In the genomic region with DNA sequence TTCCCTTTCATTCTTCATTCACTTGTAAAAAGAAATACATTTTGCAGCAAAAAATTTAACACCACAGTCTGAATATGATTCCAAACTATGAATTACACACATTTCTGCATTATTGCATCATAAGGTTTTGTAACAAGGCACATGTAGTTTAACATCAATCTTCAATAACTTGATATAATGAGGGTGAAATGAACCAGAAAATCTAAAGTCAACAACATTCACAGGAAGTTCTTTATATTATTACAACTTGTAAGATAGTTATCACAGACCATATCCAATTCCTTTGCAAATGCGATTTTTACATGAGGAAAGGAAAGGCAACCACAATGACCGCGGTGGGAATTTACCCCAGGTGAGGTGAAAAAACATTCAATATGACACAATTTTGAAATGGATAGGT, we compare ENCODE assay signal across 1 cellular context.
TF ChIP-seq lines count a peak whose summit lies in the region.

No MANE protein-coding gene starts in this region.

TF ChIP-seq in K562, 482 proteins besides CTCF, POLR2A, EP300 and RAD21 (continues in another document):
- TF ChIP-seq, protein P1, sequence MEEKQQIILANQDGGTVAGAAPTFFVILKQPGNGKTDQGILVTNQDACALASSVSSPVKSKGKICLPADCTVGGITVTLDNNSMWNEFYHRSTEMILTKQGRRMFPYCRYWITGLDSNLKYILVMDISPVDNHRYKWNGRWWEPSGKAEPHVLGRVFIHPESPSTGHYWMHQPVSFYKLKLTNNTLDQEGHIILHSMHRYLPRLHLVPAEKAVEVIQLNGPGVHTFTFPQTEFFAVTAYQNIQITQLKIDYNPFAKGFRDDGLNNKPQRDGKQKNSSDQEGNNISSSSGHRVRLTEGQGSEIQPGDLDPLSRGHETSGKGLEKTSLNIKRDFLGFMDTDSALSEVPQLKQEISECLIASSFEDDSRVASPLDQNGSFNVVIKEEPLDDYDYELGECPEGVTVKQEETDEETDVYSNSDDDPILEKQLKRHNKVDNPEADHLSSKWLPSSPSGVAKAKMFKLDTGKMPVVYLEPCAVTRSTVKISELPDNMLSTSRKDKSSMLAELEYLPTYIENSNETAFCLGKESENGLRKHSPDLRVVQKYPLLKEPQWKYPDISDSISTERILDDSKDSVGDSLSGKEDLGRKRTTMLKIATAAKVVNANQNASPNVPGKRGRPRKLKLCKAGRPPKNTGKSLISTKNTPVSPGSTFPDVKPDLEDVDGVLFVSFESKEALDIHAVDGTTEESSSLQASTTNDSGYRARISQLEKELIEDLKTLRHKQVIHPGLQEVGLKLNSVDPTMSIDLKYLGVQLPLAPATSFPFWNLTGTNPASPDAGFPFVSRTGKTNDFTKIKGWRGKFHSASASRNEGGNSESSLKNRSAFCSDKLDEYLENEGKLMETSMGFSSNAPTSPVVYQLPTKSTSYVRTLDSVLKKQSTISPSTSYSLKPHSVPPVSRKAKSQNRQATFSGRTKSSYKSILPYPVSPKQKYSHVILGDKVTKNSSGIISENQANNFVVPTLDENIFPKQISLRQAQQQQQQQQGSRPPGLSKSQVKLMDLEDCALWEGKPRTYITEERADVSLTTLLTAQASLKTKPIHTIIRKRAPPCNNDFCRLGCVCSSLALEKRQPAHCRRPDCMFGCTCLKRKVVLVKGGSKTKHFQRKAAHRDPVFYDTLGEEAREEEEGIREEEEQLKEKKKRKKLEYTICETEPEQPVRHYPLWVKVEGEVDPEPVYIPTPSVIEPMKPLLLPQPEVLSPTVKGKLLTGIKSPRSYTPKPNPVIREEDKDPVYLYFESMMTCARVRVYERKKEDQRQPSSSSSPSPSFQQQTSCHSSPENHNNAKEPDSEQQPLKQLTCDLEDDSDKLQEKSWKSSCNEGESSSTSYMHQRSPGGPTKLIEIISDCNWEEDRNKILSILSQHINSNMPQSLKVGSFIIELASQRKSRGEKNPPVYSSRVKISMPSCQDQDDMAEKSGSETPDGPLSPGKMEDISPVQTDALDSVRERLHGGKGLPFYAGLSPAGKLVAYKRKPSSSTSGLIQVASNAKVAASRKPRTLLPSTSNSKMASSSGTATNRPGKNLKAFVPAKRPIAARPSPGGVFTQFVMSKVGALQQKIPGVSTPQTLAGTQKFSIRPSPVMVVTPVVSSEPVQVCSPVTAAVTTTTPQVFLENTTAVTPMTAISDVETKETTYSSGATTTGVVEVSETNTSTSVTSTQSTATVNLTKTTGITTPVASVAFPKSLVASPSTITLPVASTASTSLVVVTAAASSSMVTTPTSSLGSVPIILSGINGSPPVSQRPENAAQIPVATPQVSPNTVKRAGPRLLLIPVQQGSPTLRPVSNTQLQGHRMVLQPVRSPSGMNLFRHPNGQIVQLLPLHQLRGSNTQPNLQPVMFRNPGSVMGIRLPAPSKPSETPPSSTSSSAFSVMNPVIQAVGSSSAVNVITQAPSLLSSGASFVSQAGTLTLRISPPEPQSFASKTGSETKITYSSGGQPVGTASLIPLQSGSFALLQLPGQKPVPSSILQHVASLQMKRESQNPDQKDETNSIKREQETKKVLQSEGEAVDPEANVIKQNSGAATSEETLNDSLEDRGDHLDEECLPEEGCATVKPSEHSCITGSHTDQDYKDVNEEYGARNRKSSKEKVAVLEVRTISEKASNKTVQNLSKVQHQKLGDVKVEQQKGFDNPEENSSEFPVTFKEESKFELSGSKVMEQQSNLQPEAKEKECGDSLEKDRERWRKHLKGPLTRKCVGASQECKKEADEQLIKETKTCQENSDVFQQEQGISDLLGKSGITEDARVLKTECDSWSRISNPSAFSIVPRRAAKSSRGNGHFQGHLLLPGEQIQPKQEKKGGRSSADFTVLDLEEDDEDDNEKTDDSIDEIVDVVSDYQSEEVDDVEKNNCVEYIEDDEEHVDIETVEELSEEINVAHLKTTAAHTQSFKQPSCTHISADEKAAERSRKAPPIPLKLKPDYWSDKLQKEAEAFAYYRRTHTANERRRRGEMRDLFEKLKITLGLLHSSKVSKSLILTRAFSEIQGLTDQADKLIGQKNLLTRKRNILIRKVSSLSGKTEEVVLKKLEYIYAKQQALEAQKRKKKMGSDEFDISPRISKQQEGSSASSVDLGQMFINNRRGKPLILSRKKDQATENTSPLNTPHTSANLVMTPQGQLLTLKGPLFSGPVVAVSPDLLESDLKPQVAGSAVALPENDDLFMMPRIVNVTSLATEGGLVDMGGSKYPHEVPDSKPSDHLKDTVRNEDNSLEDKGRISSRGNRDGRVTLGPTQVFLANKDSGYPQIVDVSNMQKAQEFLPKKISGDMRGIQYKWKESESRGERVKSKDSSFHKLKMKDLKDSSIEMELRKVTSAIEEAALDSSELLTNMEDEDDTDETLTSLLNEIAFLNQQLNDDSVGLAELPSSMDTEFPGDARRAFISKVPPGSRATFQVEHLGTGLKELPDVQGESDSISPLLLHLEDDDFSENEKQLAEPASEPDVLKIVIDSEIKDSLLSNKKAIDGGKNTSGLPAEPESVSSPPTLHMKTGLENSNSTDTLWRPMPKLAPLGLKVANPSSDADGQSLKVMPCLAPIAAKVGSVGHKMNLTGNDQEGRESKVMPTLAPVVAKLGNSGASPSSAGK (IDR thresholded peaks at IDR 0.05), result peak; percentile 44; the same call in 1 of the 2 replicates
- no peak for TF ChIP-seq RBM34 (IDR thresholded peaks at IDR 0.05; ENCODE audit: borderline replicate concordance, insufficient read depth, low read length)
- TF ChIP-seq ZFP36 (IDR thresholded peaks at IDR 0.05; ENCODE audit: low read depth, low read length, partially characterized antibody), result no peak
- no peak for TF ChIP-seq CEBPG (CRISPR knock-in tag; IDR thresholded peaks at IDR 0.05)
- TF ChIP-seq CEBPG (tag; conservative IDR thresholded peaks at IDR 0.05 in 1 of 2, IDR thresholded peaks at IDR 0.05 in 1 of 2), result peak; percentile 98 to 99
- TF ChIP-seq ZBTB1 (CRISPR knock-in tag; IDR thresholded peaks at IDR 0.05; ENCODE audit: borderline replicate concordance, low read depth), result no peak
- no peak for TF ChIP-seq ZNF174 (CRISPR knock-in tag; IDR thresholded peaks at IDR 0.05)
- TF ChIP-seq, protein P2, sequence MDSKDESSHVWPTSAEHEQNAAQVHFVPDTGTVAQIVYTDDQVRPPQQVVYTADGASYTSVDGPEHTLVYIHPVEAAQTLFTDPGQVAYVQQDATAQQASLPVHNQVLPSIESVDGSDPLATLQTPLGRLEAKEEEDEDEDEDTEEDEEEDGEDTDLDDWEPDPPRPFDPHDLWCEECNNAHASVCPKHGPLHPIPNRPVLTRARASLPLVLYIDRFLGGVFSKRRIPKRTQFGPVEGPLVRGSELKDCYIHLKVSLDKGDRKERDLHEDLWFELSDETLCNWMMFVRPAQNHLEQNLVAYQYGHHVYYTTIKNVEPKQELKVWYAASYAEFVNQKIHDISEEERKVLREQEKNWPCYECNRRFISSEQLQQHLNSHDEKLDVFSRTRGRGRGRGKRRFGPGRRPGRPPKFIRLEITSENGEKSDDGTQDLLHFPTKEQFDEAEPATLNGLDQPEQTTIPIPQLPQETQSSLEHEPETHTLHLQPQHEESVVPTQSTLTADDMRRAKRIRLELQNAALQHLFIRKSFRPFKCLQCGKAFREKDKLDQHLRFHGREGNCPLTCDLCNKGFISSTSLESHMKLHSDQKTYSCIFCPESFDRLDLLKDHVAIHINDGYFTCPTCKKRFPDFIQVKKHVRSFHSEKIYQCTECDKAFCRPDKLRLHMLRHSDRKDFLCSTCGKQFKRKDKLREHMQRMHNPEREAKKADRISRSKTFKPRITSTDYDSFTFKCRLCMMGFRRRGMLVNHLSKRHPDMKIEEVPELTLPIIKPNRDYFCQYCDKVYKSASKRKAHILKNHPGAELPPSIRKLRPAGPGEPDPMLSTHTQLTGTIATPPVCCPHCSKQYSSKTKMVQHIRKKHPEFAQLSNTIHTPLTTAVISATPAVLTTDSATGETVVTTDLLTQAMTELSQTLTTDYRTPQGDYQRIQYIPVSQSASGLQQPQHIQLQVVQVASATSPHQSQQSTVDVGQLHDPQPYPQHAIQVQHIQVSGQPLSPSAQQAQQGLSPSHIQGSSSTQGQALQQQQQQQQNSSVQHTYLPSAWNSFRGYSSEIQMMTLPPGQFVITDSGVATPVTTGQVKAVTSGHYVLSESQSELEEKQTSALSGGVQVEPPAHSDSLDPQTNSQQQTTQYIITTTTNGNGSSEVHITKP (IDR thresholded peaks at IDR 0.05; ENCODE audit: partially characterized antibody), result no peak
- TF ChIP-seq STAT5A (IDR thresholded peaks at IDR 0.05; ENCODE audit: borderline replicate concordance, low read length), result no peak
- TF ChIP-seq GATAD2A (IDR thresholded peaks at IDR 0.05), result no peak
- TF ChIP-seq SMAD4 (CRISPR knock-in tag; conservative IDR thresholded peaks at IDR 0.05), result no peak
- no peak for TF ChIP-seq ZBTB7A (IDR thresholded peaks at IDR 0.05; ENCODE audit: borderline replicate concordance, control insufficient read depth, low read depth, low read length)
- TF ChIP-seq ZNF143 (CRISPR knock-in tag; IDR thresholded peaks at IDR 0.05), result no peak
- no peak for TF ChIP-seq PREB (CRISPR knock-in tag; IDR thresholded peaks at IDR 0.05)
- no peak for TF ChIP-seq HLTF (IDR thresholded peaks at IDR 0.05)
- no peak for TF ChIP-seq BRF1 (IDR thresholded peaks at IDR 0.05; ENCODE audit: borderline replicate concordance, extremely low read depth, insufficient read length)
- TF ChIP-seq IRF9 (tag; IDR thresholded peaks at IDR 0.05), result peak; percentile 73
- TF ChIP-seq CEBPB (tag; IDR thresholded peaks at IDR 0.05), result peak; percentile 92
- TF ChIP-seq FOXA3 (CRISPR knock-in tag; conservative IDR thresholded peaks at IDR 0.05 in 1 of 2, IDR thresholded peaks at IDR 0.05 in 1 of 2), result peak in 1 of 2 experiments; percentile 56; a peak in 2 of 4 replicates
- no peak for TF ChIP-seq RBBP5 (IDR thresholded peaks at IDR 0.05; ENCODE audit: borderline replicate concordance, insufficient read depth, low read length, poor library complexity, severe bottlenecking)
- TF ChIP-seq MEIS2 (IDR thresholded peaks at IDR 0.05; ENCODE audit: partially characterized antibody), result peak; percentile 11
- no peak for TF ChIP-seq ZNF431 (CRISPR knock-in tag; IDR thresholded peaks at IDR 0.05)
- no peak for TF ChIP-seq SPI1 (IDR thresholded peaks at IDR 0.05; ENCODE audit: borderline replicate concordance, low read depth, low read length)
- TF ChIP-seq CREB5 (CRISPR knock-in tag; IDR thresholded peaks at IDR 0.05), result no peak
- no peak for TF ChIP-seq POLR2AphosphoS5 (IDR thresholded peaks at IDR 0.05; ENCODE audit: control insufficient read depth, insufficient read depth, low read depth, low read length)
- TF ChIP-seq ZNF134 (CRISPR knock-in tag; conservative IDR thresholded peaks at IDR 0.05), result no peak
- no peak for TF ChIP-seq SMAD2 (IDR thresholded peaks at IDR 0.05; ENCODE audit: low read depth, low read length)
- TF ChIP-seq NCOA1 (IDR thresholded peaks at IDR 0.05; ENCODE audit: low read depth), result no peak
- no peak for TF ChIP-seq OTX1 (CRISPR knock-in tag; IDR thresholded peaks at IDR 0.05)
- no peak for TF ChIP-seq PTTG1 (tag; IDR thresholded peaks at IDR 0.05; ENCODE audit: low read depth)
- no peak for TF ChIP-seq TGIF2 (CRISPR knock-in tag; IDR thresholded peaks at IDR 0.05)
- TF ChIP-seq ETS1 (conservative IDR thresholded peaks at IDR 0.05; ENCODE audit: control insufficient read depth, low read depth, low read length), result no peak
- TF ChIP-seq ATF7 (IDR thresholded peaks at IDR 0.05), result peak; percentile 50; the same call in 1 of the 2 replicates
- no peak for TF ChIP-seq ZNF511 (CRISPR knock-in tag; IDR thresholded peaks at IDR 0.05)
- TF ChIP-seq HEY1 (CRISPR knock-in tag; IDR thresholded peaks at IDR 0.05; ENCODE audit: borderline replicate concordance), result no peak
- TF ChIP-seq ATF4 (CRISPR knock-in tag; IDR thresholded peaks at IDR 0.05), result peak; percentile 83
